In the genomic region with DNA sequence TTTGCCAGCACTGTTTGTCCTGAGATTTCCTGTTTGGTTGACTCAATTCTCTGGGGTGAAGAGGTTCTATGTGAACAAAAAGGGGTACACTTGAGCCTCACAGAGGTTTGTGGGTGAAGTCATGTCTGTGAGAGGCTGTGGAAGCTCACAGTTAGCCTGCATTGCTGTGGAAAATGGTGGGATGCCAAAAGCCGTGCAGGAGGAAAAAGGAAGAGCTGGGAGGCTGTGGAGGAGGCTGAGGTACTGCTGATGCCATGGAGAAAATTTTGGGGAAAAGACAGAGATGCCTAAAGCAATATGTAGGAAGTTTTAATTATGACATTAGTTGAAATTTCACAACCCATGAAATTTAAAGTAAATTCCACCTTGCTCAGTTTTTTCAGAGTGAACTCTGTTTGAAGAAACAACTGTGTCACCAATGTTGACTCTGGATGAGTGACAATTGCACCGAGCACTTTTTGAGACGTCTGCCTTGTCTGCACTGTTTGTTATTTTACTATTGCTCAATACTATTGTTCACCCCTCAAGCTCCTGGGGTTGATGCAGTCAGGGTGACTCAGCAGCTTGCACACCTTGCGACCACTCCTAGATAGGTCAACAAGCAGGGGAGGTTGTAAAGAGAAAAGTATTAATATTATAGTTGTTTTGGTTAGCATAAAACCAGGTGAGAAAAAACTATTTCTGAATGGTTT, we compare ENCODE assay signal across 3 cellular contexts. TPM values are rescaled to one million over a fixed set of nuclear protein-coding genes. Genes with fewer than 3 reads are reported as not detected.
"Had no signal": no experiment of that assay in that cellular context is flagged by ENCODE, and none has a peak within 500 bp of the region (broad histone marks: within the 10 kb centered on the region; RNA-seq: fewer than 3 reads in every experiment).

No MANE protein-coding gene starts in this region.

RNA-seq across cellular contexts. Expression of a gene that starts 5.3 kb away (rescaled TPM):
- total RNA-seq: activated CD8-positive, alpha-beta T cell treated with anti-CD3 and anti-CD28 coated beads, Interleukin-2, amount 10 ng/mL, durations not matched to agents 7 days and 5 days; activated naive CD8-positive, alpha-beta T cell treated with anti-CD3 and anti-CD28 coated beads, Interleukin-2, amount 10 ng/mL, durations not matched to agents 7 days and 5 days; activated T-helper 2 cell treated with anti-CD3 and anti-CD28 coated beads, Interferon-gamma antibody, Interleukin-2, Interleukin-4, amounts not matched to agents 10 μg/mL and 5 μg/mL and 100 μg/mL, durations not matched to agents 14 hours and 24 hours and 36 hours had no signal
